ENCODE assay signal across 1 cellular context in genomic region chr3:106610362-106610997, GRCh38.
TF ChIP-seq lines count a peak whose summit lies in the region.

No MANE protein-coding gene starts in this region.

TF ChIP-seq in SK-N-SH treated with all-trans-retinoic acid at 6 μM for 48 hours, 23 proteins besides CTCF, POLR2A, EP300 and RAD21 (continued from another document):
- TF ChIP-seq POU6F1 (CRISPR knock-in tag; IDR thresholded peaks at IDR 0.05; ENCODE audit: borderline replicate concordance, low read depth) (no peak), ESRRG (CRISPR knock-in tag; IDR thresholded peaks at IDR 0.05) (no peak), OSR1 (CRISPR knock-in tag; IDR thresholded peaks at IDR 0.05) (no peak), ZC3H10 (CRISPR knock-in tag; IDR thresholded peaks at IDR 0.05) (no peak), TSHZ2 (CRISPR knock-in tag; IDR thresholded peaks at IDR 0.05) (no peak)
